In genomic region chr11:35056391-35057093, GRCh38 we compare ENCODE assay signal across 21 cellular contexts.
A peak's percentile ranks its signal among the peaks of the same experiment; 100 is the strongest.
DNase-seq lines count a peak whose midpoint lies in the region; ATAC-seq and TF ChIP-seq lines count a peak whose summit lies in the region.
"Had no signal": no experiment of that assay in that cellular context is flagged by ENCODE, and none has a peak within 500 bp of the region (broad histone marks: within the 10 kb centered on the region; RNA-seq: fewer than 3 reads in every experiment).

No MANE protein-coding gene starts in this region.

- no peak for TF ChIP-seq RAD21 in HCT116 (IDR thresholded peaks at IDR 0.05; ENCODE audit: low read depth)

- TF ChIP-seq CTCF in A673 (conservative IDR thresholded peaks at IDR 0.05; ENCODE audit: low read depth, low read length): no peak; the same call in 1 of the 2 replicates
- TF ChIP-seq CTCF in HCT116 (IDR thresholded peaks at IDR 0.05 in 2 of 3, conservative IDR thresholded peaks at IDR 0.05 in 1 of 3; ENCODE audit: borderline replicate concordance in 1 of 3, insufficient read depth in 1 of 3, low read depth in 2 of 3, low read length in 2 of 3): no peak
- peak; percentile 2 for TF ChIP-seq CTCF in brain microvascular endothelial cell (IDR thresholded peaks at IDR 0.05; ENCODE audit: low read depth, low read length, missing control alignments)
- no peak for TF ChIP-seq CTCF in omental fat pad (IDR thresholded peaks at IDR 0.05)

- H3K9ac ChIP-seq in HCT116 (ENCODE audit: low read length): no peak overlapping the region

- H3K9me2 ChIP-seq in HCT116 (ENCODE audit: insufficient read depth): no peaks in the 10 kb centered on the region

- no TSS peak for BruUV-seq in A673 (replicated peaks; lab: Mats Ljungman, UMichigan)
- BruUV-seq in HCT116 (replicated peaks; lab: Mats Ljungman, UMichigan): no TSS peak

- POLR2A ChIA-PET in A673 (lab: Charles Lee; ENCODE audit: low non-redundant PET) (no interaction called here), HCT116 (lab: Charles Lee) (no interaction called here)

- no peak for TF ChIP-seq POLR2A in HCT116 (IDR thresholded peaks at IDR 0.05; ENCODE audit: borderline replicate concordance, extremely low read depth, insufficient read depth, insufficient read length)

- no peak overlapping the region for H3K4me3 ChIP-seq in A673 (ENCODE audit: low read depth, low read length, poor library complexity, severe bottlenecking)
- no peak overlapping the region for H3K4me3 ChIP-seq in HCT116 (replicated peaks in 1 of 2; ENCODE audit: low read depth in 1 of 2, low read length in 2 of 2)
- no peak overlapping the region for H3K4me3 ChIP-seq in brain microvascular endothelial cell (ENCODE audit: low read depth, low read length)
- no peak overlapping the region for H3K4me3 ChIP-seq in SJCRH30
- H3K4me3 ChIP-seq: adrenal gland, transverse colon had no signal

- H3K79me2 ChIP-seq in HCT116 (ENCODE audit: insufficient read depth, low read length): no peaks in the 10 kb centered on the region

- H3K9me3 ChIP-seq in A673 (ENCODE audit: low read depth, low read length, poor library complexity, severe bottlenecking): no peaks in the 10 kb centered on the region
- H3K9me3 ChIP-seq in HCT116 (ENCODE audit: control insufficient read depth in 1 of 2, insufficient read depth in 1 of 2, low read depth in 1 of 2, low read length in 2 of 2): no peaks in the 10 kb centered on the region
- H3K9me3 ChIP-seq in SJCRH30 (replicated peaks): no peaks in the 10 kb centered on the region
- H3K9me3 ChIP-seq: adrenal gland, transverse colon had no signal

- H3K4me1 ChIP-seq in A673 (ENCODE audit: insufficient read depth, low read length, poor library complexity, severe bottlenecking): no peaks in the 10 kb centered on the region
- H3K4me1 ChIP-seq in HCT116 (ENCODE audit: control insufficient read depth in 1 of 2, insufficient read depth in 2 of 2, low read length in 2 of 2): peaks cover 0 to 3% of the 10 kb centered on the region in 2 experiments; a peak in 1 of 4 replicates
- H3K4me1 ChIP-seq in SJCRH30: no peaks in the 10 kb centered on the region
- H3K4me1 ChIP-seq: adrenal gland had no signal

- ATAC-seq in HCT116: no peak
- no peak for ATAC-seq in HG03025 (IDR thresholded peaks at IDR 0.05; ENCODE audit: low FRiP score, unreplicated experiment)
- no peak for ATAC-seq in omental fat pad (ENCODE audit: low FRiP score)
- ATAC-seq: left cardiac atrium; right cardiac atrium; stimulated activated naive B cell treated with anti-CD40 and anti-IgM and Interleukin-4, amounts not matched to agents 10 μg/mL and 1 μg/mL and 100 μg/mL, for 72 hours had no signal

- RAD21 ChIA-PET in HCT116 (lab: Charles Lee; ENCODE audit: low non-redundant PET in 1 of 2, low total read pairs in 2 of 2, uncharacterized antibody in 2 of 2, unreplicated experiment in 2 of 2): no interaction called here

- CTCF ChIA-PET in A673 (lab: Charles Lee): no interaction called here
- CTCF ChIA-PET in HCT116 (lab: Charles Lee): no interaction called here

- DNase-seq in A673 (ENCODE audit: low spot score) (peak; percentile 60), HCT116 (ENCODE audit: low read depth, low spot score) (no peak), brain microvascular endothelial cell (no peak), iris pigment epithelial cell (ENCODE audit: low read depth) (peak; percentile 29), NCI-H510A (lab: John Stamatoyannopoulos, UW) (no peak), omental fat pad (ENCODE audit: low spot score) (no peak), SJCRH30 (no peak)
- DNase-seq: adrenal gland; effector CD8-positive, alpha-beta T cell; EL; H7; KBM-7; left cardiac atrium; NCI-H1048; NCI-H69; nucleus accumbens; right cardiac atrium; stimulated activated CD4-positive, alpha-beta T cell treated with anti-CD3 and anti-CD28 coated beads, Interleukin-15, amount 100 ng/mL, for 24 hours; stimulated activated naive B cell treated with anti-CD40 and anti-IgM and Interleukin-4, amounts not matched to agents 10 μg/mL and 1 μg/mL and 100 μg/mL, for 72 hours; transverse colon had no signal

- in situ Hi-C loops in brain microvascular endothelial cell (cut with HindIII; ENCODE audit: low pct_ligation_motif_present, low sequenced_read_pairs): no loop called here

- H3K36me3 ChIP-seq in A673 (ENCODE audit: insufficient read depth, low read length, poor library complexity, severe bottlenecking): no peaks in the 10 kb centered on the region
- H3K36me3 ChIP-seq in HCT116 (ENCODE audit: control insufficient read depth in 1 of 2, insufficient read depth in 2 of 2, low read length in 2 of 2): no peaks in the 10 kb centered on the region
- no peaks in the 10 kb centered on the region for H3K36me3 ChIP-seq in brain microvascular endothelial cell (replicated peaks)
- H3K36me3 ChIP-seq in SJCRH30: no peaks in the 10 kb centered on the region
- H3K36me3 ChIP-seq: adrenal gland, transverse colon had no signal

- H3K27me3 ChIP-seq in A673 (replicated peaks; ENCODE audit: insufficient read depth, low read depth, low read length, poor library complexity): no peaks in the 10 kb centered on the region
- no peaks in the 10 kb centered on the region for H3K27me3 ChIP-seq in HCT116 (ENCODE audit: insufficient read depth, low read length)
- H3K27me3 ChIP-seq in brain microvascular endothelial cell (replicated peaks): no peaks in the 10 kb centered on the region
- no peaks in the 10 kb centered on the region for H3K27me3 ChIP-seq in SJCRH30
- H3K27me3 ChIP-seq: adrenal gland, transverse colon had no signal

- H3K27ac ChIP-seq in A673 (ENCODE audit: low read depth, low read length, poor library complexity, severe bottlenecking) (no peak overlapping the region), HCT116 (ENCODE audit: low read depth, low read length) (no peak overlapping the region), brain microvascular endothelial cell (no peak overlapping the region), SJCRH30 (no peak overlapping the region)
- H3K27ac ChIP-seq: adrenal gland, transverse colon had no signal

- H4K20me1 ChIP-seq in HCT116 (ENCODE audit: insufficient read depth): no peaks in the 10 kb centered on the region

- H3K4me2 ChIP-seq in HCT116 (ENCODE audit: low read length): no peak overlapping the region

- intact Hi-C loops in A673 (cut with micrococcal nuclease; ENCODE audit: unreplicated experiment) (no loop called here), HCT116 (cut with micrococcal nuclease) (no loop called here)

- peak overlapping the region; percentile 54 for H2AFZ ChIP-seq in HCT116 (ENCODE audit: low read depth, low read length, poor library complexity, severe bottlenecking)

TF ChIP-seq in HCT116, 20 proteins besides CTCF, POLR2A, EP300 and RAD21 (continues in another document):
- TF ChIP-seq EGR1 (IDR thresholded peaks at IDR 0.05; ENCODE audit: low read depth) (no peak), EZH2 (IDR thresholded peaks at IDR 0.05) (no peak), ZNF274 (IDR thresholded peaks at IDR 0.05; ENCODE audit: low read depth, low read length) (no peak), FOSL1 (IDR thresholded peaks at IDR 0.05; ENCODE audit: low read depth) (no peak), CEBPB (IDR thresholded peaks at IDR 0.05; ENCODE audit: low read depth) (no peak), POLR2AphosphoS5 (IDR thresholded peaks at IDR 0.05; ENCODE audit: low read depth, low read length) (no peak)
- TF ChIP-seq, protein P1, sequence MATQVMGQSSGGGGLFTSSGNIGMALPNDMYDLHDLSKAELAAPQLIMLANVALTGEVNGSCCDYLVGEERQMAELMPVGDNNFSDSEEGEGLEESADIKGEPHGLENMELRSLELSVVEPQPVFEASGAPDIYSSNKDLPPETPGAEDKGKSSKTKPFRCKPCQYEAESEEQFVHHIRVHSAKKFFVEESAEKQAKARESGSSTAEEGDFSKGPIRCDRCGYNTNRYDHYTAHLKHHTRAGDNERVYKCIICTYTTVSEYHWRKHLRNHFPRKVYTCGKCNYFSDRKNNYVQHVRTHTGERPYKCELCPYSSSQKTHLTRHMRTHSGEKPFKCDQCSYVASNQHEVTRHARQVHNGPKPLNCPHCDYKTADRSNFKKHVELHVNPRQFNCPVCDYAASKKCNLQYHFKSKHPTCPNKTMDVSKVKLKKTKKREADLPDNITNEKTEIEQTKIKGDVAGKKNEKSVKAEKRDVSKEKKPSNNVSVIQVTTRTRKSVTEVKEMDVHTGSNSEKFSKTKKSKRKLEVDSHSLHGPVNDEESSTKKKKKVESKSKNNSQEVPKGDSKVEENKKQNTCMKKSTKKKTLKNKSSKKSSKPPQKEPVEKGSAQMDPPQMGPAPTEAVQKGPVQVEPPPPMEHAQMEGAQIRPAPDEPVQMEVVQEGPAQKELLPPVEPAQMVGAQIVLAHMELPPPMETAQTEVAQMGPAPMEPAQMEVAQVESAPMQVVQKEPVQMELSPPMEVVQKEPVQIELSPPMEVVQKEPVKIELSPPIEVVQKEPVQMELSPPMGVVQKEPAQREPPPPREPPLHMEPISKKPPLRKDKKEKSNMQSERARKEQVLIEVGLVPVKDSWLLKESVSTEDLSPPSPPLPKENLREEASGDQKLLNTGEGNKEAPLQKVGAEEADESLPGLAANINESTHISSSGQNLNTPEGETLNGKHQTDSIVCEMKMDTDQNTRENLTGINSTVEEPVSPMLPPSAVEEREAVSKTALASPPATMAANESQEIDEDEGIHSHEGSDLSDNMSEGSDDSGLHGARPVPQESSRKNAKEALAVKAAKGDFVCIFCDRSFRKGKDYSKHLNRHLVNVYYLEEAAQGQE (IDR thresholded peaks at IDR 0.05; ENCODE audit: low read depth): no peak
- TF ChIP-seq, protein P2, sequence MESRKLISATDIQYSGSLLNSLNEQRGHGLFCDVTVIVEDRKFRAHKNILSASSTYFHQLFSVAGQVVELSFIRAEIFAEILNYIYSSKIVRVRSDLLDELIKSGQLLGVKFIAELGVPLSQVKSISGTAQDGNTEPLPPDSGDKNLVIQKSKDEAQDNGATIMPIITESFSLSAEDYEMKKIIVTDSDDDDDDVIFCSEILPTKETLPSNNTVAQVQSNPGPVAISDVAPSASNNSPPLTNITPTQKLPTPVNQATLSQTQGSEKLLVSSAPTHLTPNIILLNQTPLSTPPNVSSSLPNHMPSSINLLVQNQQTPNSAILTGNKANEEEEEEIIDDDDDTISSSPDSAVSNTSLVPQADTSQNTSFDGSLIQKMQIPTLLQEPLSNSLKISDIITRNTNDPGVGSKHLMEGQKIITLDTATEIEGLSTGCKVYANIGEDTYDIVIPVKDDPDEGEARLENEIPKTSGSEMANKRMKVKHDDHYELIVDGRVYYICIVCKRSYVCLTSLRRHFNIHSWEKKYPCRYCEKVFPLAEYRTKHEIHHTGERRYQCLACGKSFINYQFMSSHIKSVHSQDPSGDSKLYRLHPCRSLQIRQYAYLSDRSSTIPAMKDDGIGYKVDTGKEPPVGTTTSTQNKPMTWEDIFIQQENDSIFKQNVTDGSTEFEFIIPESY (IDR thresholded peaks at IDR 0.05; ENCODE audit: extremely low read depth, insufficient replicate concordance, low read length): no peak
- TF ChIP-seq, protein P3, sequence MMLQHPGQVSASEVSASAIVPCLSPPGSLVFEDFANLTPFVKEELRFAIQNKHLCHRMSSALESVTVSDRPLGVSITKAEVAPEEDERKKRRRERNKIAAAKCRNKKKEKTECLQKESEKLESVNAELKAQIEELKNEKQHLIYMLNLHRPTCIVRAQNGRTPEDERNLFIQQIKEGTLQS (IDR thresholded peaks at IDR 0.05): no peak

Comparison
In these comparisons a context has a peak if more than half of its experiments do, and no peak if none do; other contexts are left out.
1. DNase-seq: peak in A673 (single experiment) and iris pigment epithelial cell (single experiment); none in HCT116 (single experiment), brain microvascular endothelial cell (single experiment), NCI-H510A (single experiment), omental fat pad (single experiment) and SJCRH30 (0 of 2).